ENCODE assay signal across 19 cellular contexts in genomic region chr7:143304938-143305337, GRCh38. TPM values are rescaled to one million over a fixed set of nuclear protein-coding genes. Genes with fewer than 3 reads are reported as not detected.
DNase-seq lines count a peak whose midpoint lies in the region; ATAC-seq lines count a peak whose summit lies in the region.
"Had no signal": no experiment of that assay in that cellular context is flagged by ENCODE, and none has a peak within 500 bp of the region (broad histone marks: within the 10 kb centered on the region; RNA-seq: fewer than 3 reads in every experiment).

No MANE protein-coding gene starts in this region.

- no peak for DNase-seq in activated naive CD4-positive, alpha-beta T cell treated with anti-CD3 and anti-CD28 coated beads for 36 hours
- DNase-seq in activated naive CD4-positive, alpha-beta T cell treated with anti-CD3 and anti-CD28 coated beads, Interleukin-2, amount 50 U/mL, for 16 hours: no peak
- DNase-seq in activated CD4-positive, alpha-beta memory T cell treated with anti-CD3 and anti-CD28 coated beads for 36 hours: no peak
- no peak for DNase-seq in naive thymus-derived CD4-positive, alpha-beta T cell
- DNase-seq in central memory CD4-positive, alpha-beta T cell: no peak
- DNase-seq: cortex of kidney; stimulated activated naive B cell treated with anti-CD40 and anti-IgM and Interleukin-4, amounts not matched to agents 10 μg/mL and 1 μg/mL and 100 μg/mL, for 72 hours had no signal

- no peak overlapping the region for H3K27ac ChIP-seq in naive thymus-derived CD4-positive, alpha-beta T cell (ENCODE audit: low read depth, low read length)
- H3K27ac ChIP-seq: pancreas, thoracic aorta, uterus, WERI-Rb-1 had no signal

- POLR2A ChIA-PET in activated CD4-positive, alpha-beta memory T cell treated with anti-CD3 and anti-CD28 coated beads for 36 hours (lab: Charles Lee): interaction anchor here (0.8 kb wide), 1 partner anchor 17 kb away, joined by 5 read pairs; the partner anchor contains the start of gene CASP2
- POLR2A ChIA-PET in naive thymus-derived CD4-positive, alpha-beta T cell (lab: Charles Lee): interaction anchor here (0.5 to 1.6 kb wide), 4 partner anchors 9 to 111 kb away, joined by 3 to 8 read pairs (median 4); no protein-coding TSS in a partner anchor

- intact Hi-C loops in activated naive CD4-positive, alpha-beta T cell treated with anti-CD3 and anti-CD28 coated beads for 36 hours (cut with micrococcal nuclease): loop anchor here (1.0 to 2.0 kb wide), 2 partner anchors 64 to 112 kb away; no protein-coding TSS in a partner anchor
- intact Hi-C loops in activated CD4-positive, alpha-beta memory T cell treated with anti-CD3 and anti-CD28 coated beads for 36 hours (cut with micrococcal nuclease): loop anchor here (1.0 to 5.0 kb wide), 2 partner anchors 43 to 65 kb away; partner anchors contain the start of gene GSTK1
- intact Hi-C loops in naive thymus-derived CD4-positive, alpha-beta T cell (cut with micrococcal nuclease): loop anchor here (1.0 to 5.0 kb wide), 5 partner anchors 16 to 298 kb away; partner anchors contain the start of gene CASP2 (in 2 of the 2)

- no peaks in the 10 kb centered on the region for H3K9me3 ChIP-seq in naive thymus-derived CD4-positive, alpha-beta T cell (ENCODE audit: control insufficient read depth in 2 of 3, low read length in 3 of 3)
- H3K9me3 ChIP-seq: BE2C, pancreas, thoracic aorta, uterus had no signal

- no peaks in the 10 kb centered on the region for H3K27me3 ChIP-seq in naive thymus-derived CD4-positive, alpha-beta T cell (ENCODE audit: control insufficient read depth in 2 of 2, insufficient read depth in 2 of 2, low read length in 2 of 2)
- H3K27me3 ChIP-seq: BE2C, pancreas, uterus had no signal

- H3K4me1 Mint-ChIP-seq in activated naive CD4-positive, alpha-beta T cell treated with anti-CD3 and anti-CD28 coated beads for 36 hours (ENCODE audit: low read depth): peaks cover 35% of the 10 kb centered on the region
- H3K4me1 Mint-ChIP-seq in activated CD4-positive, alpha-beta memory T cell treated with anti-CD3 and anti-CD28 coated beads for 36 hours (ENCODE audit: low read depth): peaks cover 43% of the 10 kb centered on the region
- peaks cover 22 to 72% (median 37%) of the 10 kb centered on the region in 7 donors for H3K4me1 Mint-ChIP-seq in naive thymus-derived CD4-positive, alpha-beta T cell
- H3K4me1 Mint-ChIP-seq: mesothelial cell of epicardium had no signal

- peaks cover 0 to under 1% of the 10 kb centered on the region in 2 donors for H3K4me1 ChIP-seq in naive thymus-derived CD4-positive, alpha-beta T cell (ENCODE audit: control insufficient read depth in 2 of 2, insufficient read depth in 2 of 2, low read length in 2 of 2)
- H3K4me1 ChIP-seq: BE2C, pancreas, uterus had no signal

- no peak for ATAC-seq in naive thymus-derived CD4-positive, alpha-beta T cell
- ATAC-seq in HG02588 (IDR thresholded peaks at IDR 0.05; ENCODE audit: unreplicated experiment): no peak

- H3K36me3 ChIP-seq in naive thymus-derived CD4-positive, alpha-beta T cell (ENCODE audit: control insufficient read depth in 2 of 3, insufficient read depth in 3 of 3, low read length in 3 of 3): peaks cover 24 to 79% (median 43%) of the 10 kb centered on the region in 3 experiments
- H3K36me3 ChIP-seq: uterus had no signal

- H3K9me3 Mint-ChIP-seq in activated naive CD4-positive, alpha-beta T cell treated with anti-CD3 and anti-CD28 coated beads for 36 hours: no peaks in the 10 kb centered on the region
- H3K9me3 Mint-ChIP-seq in activated CD4-positive, alpha-beta memory T cell treated with anti-CD3 and anti-CD28 coated beads for 36 hours: no peaks in the 10 kb centered on the region
- H3K9me3 Mint-ChIP-seq in naive thymus-derived CD4-positive, alpha-beta T cell: peaks cover 0 to 3% (median 0%) of the 10 kb centered on the region in 11 donors
- H3K9me3 Mint-ChIP-seq: IgD-negative memory B cell; mesothelial cell of epicardium; naive thymus-derived CD8-positive, alpha-beta T cell; stimulated activated naive B cell treated with anti-CD40 and anti-IgM and Interleukin-4, amounts not matched to agents 10 μg/mL and 1 μg/mL and 100 μg/mL, for 72 hours had no signal

- no peaks in the 10 kb centered on the region for H3K27me3 Mint-ChIP-seq in activated naive CD4-positive, alpha-beta T cell treated with anti-CD3 and anti-CD28 coated beads for 36 hours (ENCODE audit: low read depth)
- H3K27me3 Mint-ChIP-seq in activated CD4-positive, alpha-beta memory T cell treated with anti-CD3 and anti-CD28 coated beads for 36 hours: no peaks in the 10 kb centered on the region
- H3K27me3 Mint-ChIP-seq in naive thymus-derived CD4-positive, alpha-beta T cell: no peaks in the 10 kb centered on the region
- H3K27me3 Mint-ChIP-seq: IgD-negative memory B cell; naive thymus-derived CD8-positive, alpha-beta T cell; stimulated activated naive B cell treated with anti-CD40 and anti-IgM and Interleukin-4, amounts not matched to agents 10 μg/mL and 1 μg/mL and 100 μg/mL, for 72 hours had no signal

- peak overlapping the region; percentile 71 for H3K27ac Mint-ChIP-seq in activated naive CD4-positive, alpha-beta T cell treated with anti-CD3 and anti-CD28 coated beads for 36 hours
- H3K27ac Mint-ChIP-seq in activated CD4-positive, alpha-beta memory T cell treated with anti-CD3 and anti-CD28 coated beads for 36 hours: peak overlapping the region; percentile 64
- H3K27ac Mint-ChIP-seq in naive thymus-derived CD4-positive, alpha-beta T cell: peak overlapping the region in 7 of 9 donors; percentile 4 to 85 (median 30)
- H3K27ac Mint-ChIP-seq: mesothelial cell of epicardium had no signal

- H3K36me3 Mint-ChIP-seq in activated naive CD4-positive, alpha-beta T cell treated with anti-CD3 and anti-CD28 coated beads for 36 hours (ENCODE audit: low read depth): peaks cover 82% of the 10 kb centered on the region
- H3K36me3 Mint-ChIP-seq in activated CD4-positive, alpha-beta memory T cell treated with anti-CD3 and anti-CD28 coated beads for 36 hours: peaks cover 83% of the 10 kb centered on the region
- H3K36me3 Mint-ChIP-seq in naive thymus-derived CD4-positive, alpha-beta T cell: peaks cover 39 to 80% (median 65%) of the 10 kb centered on the region in 5 donors

- H3K4me3 Mint-ChIP-seq in activated naive CD4-positive, alpha-beta T cell treated with anti-CD3 and anti-CD28 coated beads for 36 hours: no peak overlapping the region
- no peak overlapping the region for H3K4me3 Mint-ChIP-seq in activated CD4-positive, alpha-beta memory T cell treated with anti-CD3 and anti-CD28 coated beads for 36 hours
- no peak overlapping the region for H3K4me3 Mint-ChIP-seq in naive thymus-derived CD4-positive, alpha-beta T cell
- H3K4me3 Mint-ChIP-seq: mesothelial cell of epicardium; stimulated activated naive B cell treated with anti-CD40 and anti-IgM and Interleukin-4, amounts not matched to agents 10 μg/mL and 1 μg/mL and 100 μg/mL, for 72 hours had no signal

- no peak overlapping the region for H3K4me3 ChIP-seq in naive thymus-derived CD4-positive, alpha-beta T cell (ENCODE audit: low read length)
- H3K4me3 ChIP-seq: pancreas, thoracic aorta, uterus had no signal

- CTCF ChIA-PET in activated naive CD4-positive, alpha-beta T cell treated with anti-CD3 and anti-CD28 coated beads for 36 hours (lab: Charles Lee): interaction anchor here (0.6 to 3.8 kb wide), 17 partner anchors 8 to 111 kb away, joined by 3 to 46 read pairs (median 4); no protein-coding TSS in a partner anchor
- CTCF ChIA-PET in activated CD4-positive, alpha-beta memory T cell treated with anti-CD3 and anti-CD28 coated beads for 36 hours (lab: Charles Lee): interaction anchor here (0.8 to 4.2 kb wide), 13 partner anchors 8 to 596 kb away, joined by 3 to 80 read pairs (median 6); partner anchors contain the start of gene GSTK1
- CTCF ChIA-PET in naive thymus-derived CD4-positive, alpha-beta T cell (lab: Charles Lee): interaction anchor here (0.6 to 4.5 kb wide), 6 partner anchors 8 to 65 kb away, joined by 3 to 34 read pairs (median 4); no protein-coding TSS in a partner anchor

RNA-seq across cellular contexts. Expression of gene CLCN1, which starts 11.0 kb away (rescaled TPM):
- total RNA-seq in activated naive CD4-positive, alpha-beta T cell treated with anti-CD3 and anti-CD28 coated beads for 36 hours: not detected
- under 1 TPM in 1 of 2 experiments, not detected in 1; 0.17 TPM for total RNA-seq in activated CD4-positive, alpha-beta memory T cell treated with anti-CD3 and anti-CD28 coated beads for 36 hours
- under 1 TPM in 2 of 5 experiments, not detected in 3; 0.07 to 0.51 TPM for total RNA-seq in naive thymus-derived CD4-positive, alpha-beta T cell
- not detected for polyA plus RNA-seq in naive thymus-derived CD4-positive, alpha-beta T cell
- total RNA-seq: naive thymus-derived CD8-positive, alpha-beta T cell; right cardiac atrium; T-helper 2 cell treated with Interferon-gamma antibody and Interleukin-4, amounts not matched to agents 100 ng/mL and 5 ng/mL, for 36 hours had no signal
- polyA plus RNA-seq: fibroblast of lung; IgD-negative memory B cell; naive thymus-derived CD8-positive, alpha-beta T cell; right cardiac atrium had no signal

RNA-seq across cellular contexts. Expression of gene CASP2, which starts 16.8 kb away (rescaled TPM):
- total RNA-seq in activated naive CD4-positive, alpha-beta T cell treated with anti-CD3 and anti-CD28 coated beads for 36 hours: 100 to 1,000 TPM; 116 to 124 TPM
- total RNA-seq in activated CD4-positive, alpha-beta memory T cell treated with anti-CD3 and anti-CD28 coated beads for 36 hours: 100 to 1,000 TPM; 117 to 129 TPM
- total RNA-seq in naive thymus-derived CD4-positive, alpha-beta T cell: 10 to 100 TPM; 29.6 to 97.7 (median 69.1) TPM
- 10 to 100 TPM; 14.4 to 24.4 TPM for polyA plus RNA-seq in naive thymus-derived CD4-positive, alpha-beta T cell

RNA-seq across cellular contexts. Expression of gene TMEM139, which starts 20.2 kb away (rescaled TPM):
- under 1 TPM; 0.64 to 0.74 TPM for total RNA-seq in activated naive CD4-positive, alpha-beta T cell treated with anti-CD3 and anti-CD28 coated beads for 36 hours
- total RNA-seq in activated CD4-positive, alpha-beta memory T cell treated with anti-CD3 and anti-CD28 coated beads for 36 hours: under 1 TPM; 0.29 to 0.70 TPM
- total RNA-seq in naive thymus-derived CD4-positive, alpha-beta T cell: under 1 TPM in 4 of 5 experiments, not detected in 1; 0.32 to 0.62 (median 0.51) TPM
- polyA plus RNA-seq in naive thymus-derived CD4-positive, alpha-beta T cell: under 1 TPM; 0.46 TPM
- total RNA-seq: fibroblast of lung had no signal
- polyA plus RNA-seq: fibroblast of lung, IgD-negative memory B cell had no signal

RNA-seq across cellular contexts. Expression of gene GSTK1, which starts 41.7 kb away (rescaled TPM):
- total RNA-seq in activated naive CD4-positive, alpha-beta T cell treated with anti-CD3 and anti-CD28 coated beads for 36 hours: 100 to 1,000 TPM; 186 to 187 TPM
- 100 to 1,000 TPM; 218 to 224 TPM for total RNA-seq in activated CD4-positive, alpha-beta memory T cell treated with anti-CD3 and anti-CD28 coated beads for 36 hours
- total RNA-seq in naive thymus-derived CD4-positive, alpha-beta T cell: 100 to 1,000 TPM; 253 to 385 (median 311) TPM
- polyA plus RNA-seq in naive thymus-derived CD4-positive, alpha-beta T cell: 100 to 1,000 TPM; 398 to 470 TPM

RNA-seq across cellular contexts. Expression of gene FAM131B, which starts 57.6 kb away (rescaled TPM):
- 1 to 10 TPM; 1.5 to 1.7 TPM for total RNA-seq in activated naive CD4-positive, alpha-beta T cell treated with anti-CD3 and anti-CD28 coated beads for 36 hours
- total RNA-seq in activated CD4-positive, alpha-beta memory T cell treated with anti-CD3 and anti-CD28 coated beads for 36 hours: 1 to 10 TPM; 1.9 to 2.3 TPM
- total RNA-seq in naive thymus-derived CD4-positive, alpha-beta T cell: 1 to 10 TPM in 1 of 5 experiments, under 1 TPM in 2, not detected in 2; 0.19 to 1.4 (median 0.53) TPM
- not detected for polyA plus RNA-seq in naive thymus-derived CD4-positive, alpha-beta T cell
